ENCODE assay signal across 12 cellular contexts in the genomic region with DNA sequence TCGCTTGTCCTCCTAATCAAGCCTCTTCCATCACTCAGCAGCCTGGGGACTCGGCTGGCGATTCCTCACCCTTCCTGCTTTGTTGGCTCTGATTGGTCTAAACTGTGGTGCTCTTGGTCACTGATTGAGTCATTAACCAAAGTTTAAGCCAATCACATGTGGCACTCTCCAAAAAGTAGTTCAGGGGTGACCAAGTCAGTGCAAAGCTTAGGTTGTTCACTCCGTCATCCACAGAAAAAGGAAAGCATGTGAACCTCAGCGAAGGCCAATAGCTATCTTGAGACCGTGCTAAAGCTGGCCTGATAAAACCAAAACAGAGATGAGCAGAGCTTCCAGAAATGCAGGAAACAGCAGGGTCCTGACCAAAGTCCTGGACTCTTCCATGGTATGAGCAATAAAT. TPM values are rescaled to one million over a fixed set of nuclear protein-coding genes. Genes with fewer than 3 reads are reported as not detected.
"Had no signal": no experiment of that assay in that cellular context is flagged by ENCODE, and none has a peak within 500 bp of the region (broad histone marks: within the 10 kb centered on the region; RNA-seq: fewer than 3 reads in every experiment).

No MANE protein-coding gene starts in this region.

- H3K36me3 ChIP-seq: ovary, tibial artery had no signal

- H3K9me3 ChIP-seq: ovary, tibial artery had no signal

- H3K4me3 ChIP-seq: ovary, tibial artery had no signal

- H3K4me1 ChIP-seq: tibial artery had no signal

- H3K27ac ChIP-seq: ovary, tibial artery had no signal

- H3K27me3 ChIP-seq: ovary had no signal

- ATAC-seq: activated T-cell treated with anti-CD3 and anti-CD28 coated beads, Interleukin-2, amount 50 U/mL, for 4 hours; effector memory CD8-positive, alpha-beta T cell had no signal

- DNase-seq: activated CD4-positive, alpha-beta T cell treated with anti-CD3 and anti-CD28 coated beads for 1 hour; activated CD4-positive, alpha-beta T cell treated with anti-CD3 and anti-CD28 coated beads, Interleukin-2, amount 50 U/mL, for 48 hours; activated gamma-delta T cell treated with Interleukin-2 at 50 U/mL for 16 hours; activated T-cell treated with anti-CD3 and anti-CD28 coated beads, Interleukin-2, amount 50 U/mL, for 4 hours; effector memory CD8-positive, alpha-beta T cell; ovary; retina; small intestine; tibial artery had no signal

RNA-seq across cellular contexts. Expression of a gene that starts 4.9 kb away (rescaled TPM):
- total RNA-seq: mesenteric fat pad, SK-MEL-5 had no signal
- polyA plus RNA-seq: neural cell had no signal
